21 cellular contexts compared by ENCODE assay signal in the genomic region with DNA sequence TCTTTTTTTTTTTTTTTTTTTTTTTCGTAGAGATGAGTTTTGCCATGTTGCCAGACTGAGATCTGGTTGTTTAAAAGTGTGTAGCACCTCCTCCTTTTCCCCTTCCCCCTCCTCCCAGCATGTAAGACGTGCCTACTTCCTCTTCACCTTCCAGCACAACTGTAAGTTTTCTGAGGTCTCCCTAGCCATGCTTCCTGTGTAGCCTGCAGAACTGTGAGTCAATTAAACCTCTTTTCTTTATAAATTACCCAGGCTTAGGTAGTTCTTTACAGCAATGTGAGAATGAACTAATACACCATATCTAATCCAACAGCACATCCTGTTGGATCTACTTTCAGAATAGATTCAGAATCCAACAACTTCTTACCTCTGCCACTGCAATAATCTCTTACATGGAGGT.
"Had no signal": no experiment of that assay in that cellular context is flagged by ENCODE, and none has a peak within 500 bp of the region (broad histone marks: within the 10 kb centered on the region; RNA-seq: fewer than 3 reads in every experiment).

No MANE protein-coding gene starts in this region.

- H3K27ac ChIP-seq: RWPE1 had no signal

- DNase-seq: Karpas-422, KG1, MG63, NCI-H1092, NCI-H1105 treated with DMSO at 0.1 percent for 48 hours, NCI-H1417 treated with DMSO at 0.1 percent for 48 hours, NCI-H146, NCI-H1694 treated with DMSO at 0.1 percent for 48 hours, NCI-H1930, NCI-H2081, NCI-H2107, NCI-H2227 treated with DMSO at 0.1 percent for 48 hours, NCI-H524, NCI-H526 treated with DMSO at 0.1 percent for 48 hours, NCI-H748 treated with DMSO at 0.1 percent for 48 hours, PC-3, SHP77, SK-N-SH, T-helper 2 cell had no signal

- ATAC-seq: Panc1, PC-3 had no signal

- H3K9me3 ChIP-seq: MG63, SK-N-SH had no signal

- H3K27me3 ChIP-seq: MG63 had no signal

- H3K9ac ChIP-seq: SK-N-SH had no signal

- H3K36me3 ChIP-seq: MG63 had no signal

- H3K4me3 ChIP-seq: MG63 had no signal

- H3K4me2 ChIP-seq: SK-N-SH had no signal
